Comparison of ENCODE assay signal across 2 cellular contexts in genomic region chr12:115002434-115002833, GRCh38.
TF ChIP-seq lines count a peak whose summit lies in the region.

No MANE protein-coding gene starts in this region.

TF ChIP-seq in liver, 16 proteins besides CTCF, POLR2A, EP300 and RAD21 (continued from another document):
- peak in 1 of 2 donors; percentile 12 for TF ChIP-seq HNF4A (conservative IDR thresholded peaks at IDR 0.05)

TF ChIP-seq in HepG2, 621 proteins besides CTCF, POLR2A, EP300 and RAD21 (continued from another document):
- TF ChIP-seq FUBP1 (CRISPR knock-in tag; IDR thresholded peaks at IDR 0.05; ENCODE audit: borderline replicate concordance) (no peak), RBM22 (optimal IDR thresholded peaks at IDR 0.05; ENCODE audit: low read length) (no peak)
